ENCODE assay signal across 19 cellular contexts in genomic region chr2:27313882-27314645, GRCh38. TPM values are rescaled to one million over a fixed set of nuclear protein-coding genes. Genes with fewer than 3 reads are reported as not detected.
DNase-seq lines count a peak whose midpoint lies in the region; ATAC-seq and TF ChIP-seq lines count a peak whose summit lies in the region.
"Had no signal": no experiment of that assay in that cellular context is flagged by ENCODE, and none has a peak within 500 bp of the region (broad histone marks: within the 10 kb centered on the region; RNA-seq: fewer than 3 reads in every experiment).

No MANE protein-coding gene starts in this region.

- no peaks in the 10 kb centered on the region for H3K9me3 Mint-ChIP-seq in memory B cell
- H3K9me3 Mint-ChIP-seq: CD4-positive, alpha-beta T cell; IgD-negative memory B cell had no signal

- peak overlapping the region; percentile 31 for H3K27ac Mint-ChIP-seq in memory B cell
- H3K27ac Mint-ChIP-seq: B cell; CD4-positive, alpha-beta T cell; IgD-negative memory B cell had no signal

- H3K4me3 Mint-ChIP-seq in memory B cell = no peak overlapping the region
- H3K4me3 Mint-ChIP-seq: B cell; CD4-positive, alpha-beta T cell; IgD-negative memory B cell had no signal

- H3K9ac ChIP-seq in Loucy (ENCODE audit: low read depth, low read length, poor library complexity, severe bottlenecking) (no peak overlapping the region), skeletal muscle tissue (ENCODE audit: low read depth in 1 of 3, low read length in 3 of 3) (peak overlapping the region in 2 of 3 donors; percentile 19 to 50)

- H4K20me1 ChIP-seq in Loucy (ENCODE audit: insufficient read depth, low read length, poor library complexity, severe bottlenecking) = no peaks in the 10 kb centered on the region

- H3K79me2 ChIP-seq in Loucy (ENCODE audit: insufficient read depth, low read length) = no peaks in the 10 kb centered on the region

- no peaks in the 10 kb centered on the region for H3K4me1 Mint-ChIP-seq in memory B cell
- H3K4me1 Mint-ChIP-seq: B cell, IgD-negative memory B cell had no signal

- H3K27me3 Mint-ChIP-seq in memory B cell = peaks cover 2% of the 10 kb centered on the region
- H3K27me3 Mint-ChIP-seq: B cell; CD4-positive, alpha-beta T cell; IgD-negative memory B cell had no signal

- H3K4me1 ChIP-seq in Loucy (ENCODE audit: insufficient read depth, low read length, poor library complexity, severe bottlenecking) = peaks cover 9% of the 10 kb centered on the region
- H3K4me1 ChIP-seq in skeletal muscle tissue (ENCODE audit: control insufficient read depth in 3 of 3, insufficient read depth in 3 of 3, low read length in 3 of 3) = peaks cover 10 to 28% (median 27%) of the 10 kb centered on the region in 3 donors

- no peak overlapping the region for H2AFZ ChIP-seq in Loucy (ENCODE audit: low read length)

- H3K4me3 ChIP-seq in Loucy (ENCODE audit: low read length, poor library complexity, severe bottlenecking) (no peak overlapping the region), skeletal muscle tissue (ENCODE audit: low read length in 3 of 3) (no peak overlapping the region)
- H3K4me3 ChIP-seq: GM12878 had no signal

- H3K27me3 ChIP-seq in Loucy (ENCODE audit: insufficient read depth, low read length, poor library complexity, severe bottlenecking) (no peaks in the 10 kb centered on the region), skeletal muscle tissue (ENCODE audit: control insufficient read depth in 3 of 3, insufficient read depth in 3 of 3, low read length in 3 of 3) (no peaks in the 10 kb centered on the region)

- no peak for ATAC-seq in memory B cell (ENCODE audit: low read depth)
- no peak for ATAC-seq in HG03439 (IDR thresholded peaks at IDR 0.05; ENCODE audit: unreplicated experiment)
- ATAC-seq in GM21529 (IDR thresholded peaks at IDR 0.05; ENCODE audit: unreplicated experiment) = no peak
- ATAC-seq: GM12878, HCT116 had no signal

- no peaks in the 10 kb centered on the region for H3F3A ChIP-seq in Loucy (ENCODE audit: low read depth)

- H3K4me2 ChIP-seq in Loucy (ENCODE audit: low read depth, low read length, poor library complexity, severe bottlenecking) = peak overlapping the region; percentile 20

- no peak overlapping the region for H3K27ac ChIP-seq in skeletal muscle tissue (ENCODE audit: low read depth, low read length)

- no peaks in the 10 kb centered on the region for H3K9me2 ChIP-seq in Loucy (replicated peaks; ENCODE audit: low read depth, low read length)

- H3K36me3 ChIP-seq in Loucy (ENCODE audit: insufficient read depth, low read length) (no peaks in the 10 kb centered on the region), skeletal muscle tissue (ENCODE audit: control insufficient read depth in 3 of 3, insufficient read depth in 3 of 3, low read length in 3 of 3) (peaks cover 0 to 10% (median 8%) of the 10 kb centered on the region in 3 donors)

- peak; percentile 64 for DNase-seq in dermis blood vessel endothelial cell
- no peak for DNase-seq in memory B cell (ENCODE audit: low spot score in 2 of 2)
- DNase-seq in DMS153 (lab: John Stamatoyannopoulos, UW) = no peak
- DNase-seq: C1 segment of cervical spinal cord; Calu3; CD4-positive, alpha-beta T cell; DMS 273 treated with DMSO at 0.1 percent for 48 hours; DMS79 had no signal

- H3K36me3 Mint-ChIP-seq in memory B cell = peaks cover 27% of the 10 kb centered on the region

- H3K9me3 ChIP-seq in Loucy (ENCODE audit: insufficient read depth, low read depth, low read length) (no peaks in the 10 kb centered on the region), skeletal muscle tissue (ENCODE audit: control insufficient read depth in 3 of 3, low read length in 3 of 3) (no peaks in the 10 kb centered on the region)

- TF ChIP-seq CTCF in Loucy (conservative IDR thresholded peaks at IDR 0.05; ENCODE audit: low read length) = no peak

RNA-seq across cellular contexts. Expression of gene UCN, which starts 5.8 kb away (rescaled TPM):
- 0.37 and 1.0 TPM in 2 replicates for total RNA-seq in dermis blood vessel endothelial cell
- 1.0 TPM for total RNA-seq in skeletal muscle tissue
- total RNA-seq: G401, H4 had no signal

RNA-seq across cellular contexts. Expression of gene MPV17, which starts 8.8 kb away (rescaled TPM):
- total RNA-seq in dermis blood vessel endothelial cell (48.6 and 64.3 TPM in 2 replicates), skeletal muscle tissue (23.0 TPM)

RNA-seq across cellular contexts. Expression of gene TRIM54, which starts 31.8 kb away (rescaled TPM):
- total RNA-seq in dermis blood vessel endothelial cell (0.74 and 1.2 TPM in 2 replicates), skeletal muscle tissue (60.0 TPM)
- total RNA-seq: B cell; CD4-positive, alpha-beta T cell; G401; GM12878 had no signal

RNA-seq across cellular contexts. Expression of gene DNAJC5G, which starts 38.8 kb away (rescaled TPM):
- total RNA-seq in dermis blood vessel endothelial cell = 0.93 and 2.7 TPM in 2 replicates
- total RNA-seq in skeletal muscle tissue = under 0.01 TPM
- total RNA-seq: B cell; Calu3; CD4-positive, alpha-beta T cell; G401; GM12878; H4; HT-29 had no signal

RNA-seq across cellular contexts. Expression of gene GTF3C2, which starts 42.5 kb away (rescaled TPM):
- 26.7 and 37.4 TPM in 2 replicates for total RNA-seq in dermis blood vessel endothelial cell
- 24.0 TPM for total RNA-seq in skeletal muscle tissue

Comparison
In these comparisons a context has a peak if more than half of its experiments do, and no peak if none do; other contexts are left out.
1. RNA of gene TRIM54, which starts 31.8 kb away (total RNA-seq): 60.0 TPM in skeletal muscle tissue (single experiment); 0.74 to 1.2 TPM in dermis blood vessel endothelial cell; every median in the first group is over 10 times any median in the second.